13 cellular contexts compared by ENCODE assay signal in the genomic region with DNA sequence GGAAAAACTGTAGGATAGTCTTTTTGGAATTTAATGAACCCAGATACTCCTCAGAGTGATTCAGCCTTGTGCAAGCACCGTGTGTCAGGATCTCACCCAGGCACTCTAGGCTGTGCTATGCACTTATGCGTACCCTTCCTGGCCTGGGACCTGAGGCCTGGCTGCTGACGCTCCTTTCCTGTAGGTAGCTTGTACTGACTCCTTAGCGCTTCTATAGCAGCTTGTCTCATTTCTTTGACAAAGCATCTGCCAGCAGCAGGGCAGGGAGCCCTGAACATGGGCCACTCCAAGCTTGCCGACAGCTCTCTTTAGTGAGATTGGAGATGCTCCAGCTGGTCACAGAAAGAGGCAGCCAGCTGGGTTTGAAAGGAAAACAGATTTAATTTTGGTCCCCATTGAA.
A peak's percentile ranks its signal among the peaks of the same experiment; 100 is the strongest.
DNase-seq lines count a peak whose midpoint lies in the region; ATAC-seq and TF ChIP-seq lines count a peak whose summit lies in the region.
"Had no signal": no experiment of that assay in that cellular context is flagged by ENCODE, and none has a peak within 500 bp of the region (broad histone marks: within the 10 kb centered on the region; RNA-seq: fewer than 3 reads in every experiment).

No MANE protein-coding gene starts in this region.

- intact Hi-C loops in heart right ventricle (cut with DNase I), result loop anchor here in 3 of 10 donors (10.0 kb wide), 2 partner anchors 111 to 341 kb away; no protein-coding TSS in a partner anchor

- peak; percentile 67 to 91 (median 80) for ATAC-seq in heart right ventricle
- no peak for ATAC-seq in HG03175 (IDR thresholded peaks at IDR 0.05; ENCODE audit: unreplicated experiment)
- ATAC-seq: stimulated activated naive CD8-positive, alpha-beta T cell treated with anti-CD3 and anti-CD28 coated beads, Interleukin-15, Interleukin-2, amounts not matched to agents 100 U/mL and 50 U/mL, for 24 hours had no signal

- peak in 49 of 56 donors; percentile 4 to 80 (median 35) for DNase-seq in amygdala (lab: John Stamatoyannopoulos, UW)
- peak; percentile 54 to 65 for DNase-seq in heart right ventricle
- no peak for DNase-seq in GM19240 (ENCODE audit: insufficient read length, low spot score)
- DNase-seq in NCI-H526 (lab: John Stamatoyannopoulos, UW), result no peak
- no peak for DNase-seq in mucosa of gallbladder (ENCODE audit: low spot score)
- DNase-seq: effector CD8-positive, alpha-beta T cell; kidney; stimulated activated naive CD8-positive, alpha-beta T cell treated with anti-CD3 and anti-CD28 coated beads, Interleukin-15, Interleukin-2, amounts not matched to agents 100 U/mL and 50 U/mL, for 24 hours; T1000 had no signal

- TF ChIP-seq CTCF in heart right ventricle (IDR thresholded peaks at IDR 0.05) (no peak), parathyroid adenoma (IDR thresholded peaks at IDR 0.05) (no peak)

- no peaks in the 10 kb centered on the region for H4K20me1 ChIP-seq in BLaER1 treated with 17β-estradiol and CSF1 and Interleukin-3, amounts not matched to agents 10 nM and 100 nM

- no peak overlapping the region for H3K4me3 ChIP-seq in BLaER1 treated with 17β-estradiol and CSF1 and Interleukin-3, amounts not matched to agents 10 nM and 100 nM
- H3K4me3 ChIP-seq in heart right ventricle (no peak overlapping the region), parathyroid adenoma (ENCODE audit: low read depth, low read length) (no peak overlapping the region)

- H3K27me3 ChIP-seq in BLaER1 treated with 17β-estradiol and CSF1 and Interleukin-3, amounts not matched to agents 10 nM and 100 nM, result no peaks in the 10 kb centered on the region
- no peaks in the 10 kb centered on the region for H3K27me3 ChIP-seq in heart right ventricle
- no peaks in the 10 kb centered on the region for H3K27me3 ChIP-seq in parathyroid adenoma (ENCODE audit: control insufficient read depth, insufficient read depth, low read length)

- H2AFZ ChIP-seq in parathyroid adenoma, result peak overlapping the region; percentile 40

- H3K4me2 ChIP-seq in BLaER1 treated with 17β-estradiol and CSF1 and Interleukin-3, amounts not matched to agents 10 nM and 100 nM, result peak overlapping the region in 5 of 11 experiments; percentile 34 to 83 (median 62); a peak in 9 of 22 replicates
- H3K4me2 ChIP-seq in parathyroid adenoma (ENCODE audit: low read length), result no peak overlapping the region

- H3K9me3 ChIP-seq in BLaER1 treated with 17β-estradiol and CSF1 and Interleukin-3, amounts not matched to agents 10 nM and 100 nM (replicated peaks in 1 of 11), result no peaks in the 10 kb centered on the region
- no peaks in the 10 kb centered on the region for H3K9me3 ChIP-seq in heart right ventricle
- no peaks in the 10 kb centered on the region for H3K9me3 ChIP-seq in parathyroid adenoma (ENCODE audit: control insufficient read depth, low read length)

- peaks cover 0 to 74% (median 4%) of the 10 kb centered on the region in 10 experiments; a peak in 9 of 20 replicates for H3K4me1 ChIP-seq in BLaER1 treated with 17β-estradiol and CSF1 and Interleukin-3, amounts not matched to agents 10 nM and 100 nM
- H3K4me1 ChIP-seq in heart right ventricle, result peaks cover 10 to 56% (median 45%) of the 10 kb centered on the region in 9 donors
- peaks cover 43% of the 10 kb centered on the region for H3K4me1 ChIP-seq in parathyroid adenoma

- H3K27ac ChIP-seq in BLaER1 treated with 17β-estradiol and CSF1 and Interleukin-3, amounts not matched to agents 10 nM and 100 nM, result peak overlapping the region in 6 of 11 experiments; percentile 57 to 82 (median 79); a peak in 10 of 22 replicates
- H3K27ac ChIP-seq in heart right ventricle (peak overlapping the region in 8 of 10 donors; percentile 18 to 71 (median 61)), parathyroid adenoma (peak overlapping the region; percentile 90)
- H3K27ac ChIP-seq: C4-2B had no signal

- H3K9ac ChIP-seq in BLaER1 treated with 17β-estradiol and CSF1 and Interleukin-3, amounts not matched to agents 10 nM and 100 nM, result peak overlapping the region in 5 of 11 experiments; percentile 29 to 57 (median 34); a peak in 4 of 22 replicates
- no peak overlapping the region for H3K9ac ChIP-seq in parathyroid adenoma

- H3K79me2 ChIP-seq in parathyroid adenoma, result no peaks in the 10 kb centered on the region

- WGBS in heart right ventricle, 2 donors, result 24 to 40% methylated on average over 5 of the region's 5 CpGs

- H3K36me3 ChIP-seq in BLaER1 treated with 17β-estradiol and CSF1 and Interleukin-3, amounts not matched to agents 10 nM and 100 nM, result no peaks in the 10 kb centered on the region
- H3K36me3 ChIP-seq in heart right ventricle (no peaks in the 10 kb centered on the region), parathyroid adenoma (ENCODE audit: control insufficient read depth, insufficient read depth, low read length) (no peaks in the 10 kb centered on the region)

Comparison
In these comparisons a context has a peak if more than half of its experiments do, and no peak if none do; other contexts are left out.
1. DNase-seq: peak in amygdala (49 of 56) and heart right ventricle (2 of 2); none in GM19240 (single experiment), NCI-H526 (0 of 2) and mucosa of gallbladder (single experiment).
2. Peak in every context shown above with its lines, with median percentiles within 50 percentile points of each other: H3K27ac ChIP-seq.